31 cellular contexts compared by ENCODE assay signal in the genomic region with DNA sequence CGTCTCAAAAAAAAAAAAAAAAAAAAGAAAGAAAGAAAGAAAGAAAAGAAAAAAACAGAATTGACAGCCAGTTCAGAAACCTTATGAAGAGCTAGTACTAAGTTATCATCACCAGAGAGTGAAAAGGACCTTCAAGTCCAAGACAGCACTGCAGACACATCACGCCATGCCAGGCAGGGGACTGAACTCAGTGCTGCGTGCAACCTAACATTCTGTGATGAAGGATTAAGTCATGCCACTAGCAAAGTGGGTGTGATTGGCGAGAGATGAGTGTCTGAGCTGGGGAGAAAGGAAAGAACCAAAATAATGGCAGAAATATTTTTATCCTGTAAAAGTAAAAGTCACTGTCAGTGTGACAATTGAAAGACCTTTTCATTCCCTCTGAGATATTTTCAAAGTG. TPM values are rescaled to one million over a fixed set of nuclear protein-coding genes. Genes with fewer than 3 reads are reported as not detected.
"Had no signal": no experiment of that assay in that cellular context is flagged by ENCODE, and none has a peak within 500 bp of the region (broad histone marks: within the 10 kb centered on the region; RNA-seq: fewer than 3 reads in every experiment).

No MANE protein-coding gene starts in this region.

- H3K4me2 ChIP-seq: PC-9 had no signal

- H3K27ac Mint-ChIP-seq: activated CD4-positive, alpha-beta T cell treated with anti-CD3 and anti-CD28 coated beads for 36 hours; activated CD4-positive, alpha-beta T cell treated with anti-CD3 and anti-CD28 coated beads, Interleukin-2, amount 10 ng/mL, durations not matched to agents 7 days and 5 days; activated CD8-positive, alpha-beta T cell treated with anti-CD3 and anti-CD28 coated beads, Interleukin-2, amount 10 ng/mL, durations not matched to agents 7 days and 5 days; activated naive CD4-positive, alpha-beta T cell treated with anti-CD3 and anti-CD28 coated beads, Interleukin-2, amount 10 ng/mL, durations not matched to agents 7 days and 5 days; activated naive CD8-positive, alpha-beta T cell; activated naive CD8-positive, alpha-beta T cell treated with anti-CD3 and anti-CD28 coated beads, Interleukin-2, amount 50 U/mL, for 24 hours; activated T-helper 1 cell treated with anti-CD3 and anti-CD28 coated beads, Interleukin-12 subunit alpha, Interleukin-12 subunit beta, Interleukin-2, Interleukin-4 antibody, amounts not matched to agents 30 ng/mL and 10 ng/mL and 1 ng/mL, durations not matched to agents 14 hours and 24 hours and 36 hours had no signal

- H3K36me3 ChIP-seq: cardiac muscle cell had no signal

- H3K27ac ChIP-seq: cardiac muscle cell, PC-9, SJSA1 had no signal

- H3K9me3 ChIP-seq: SJSA1 had no signal

- H3K36me3 Mint-ChIP-seq: activated naive CD4-positive, alpha-beta T cell treated with anti-CD3 and anti-CD28 coated beads, Interleukin-2, amount 10 ng/mL, durations not matched to agents 7 days and 5 days; activated naive CD8-positive, alpha-beta T cell had no signal

- H3K4me3 ChIP-seq: cardiac muscle cell, K562, PC-9, SJSA1 had no signal

- H3K9me3 Mint-ChIP-seq: activated CD4-positive, alpha-beta T cell treated with anti-CD3 and anti-CD28 coated beads, Interleukin-2, amount 10 ng/mL, durations not matched to agents 7 days and 5 days; activated naive CD4-positive, alpha-beta T cell treated with anti-CD3 and anti-CD28 coated beads, Interleukin-2, amount 10 ng/mL, durations not matched to agents 7 days and 5 days; activated naive CD8-positive, alpha-beta T cell treated with anti-CD3 and anti-CD28 coated beads, Interleukin-2, amount 50 U/mL, for 24 hours; activated T-cell treated with anti-CD3 and anti-CD28 coated beads, Interleukin-2, amount 50 U/mL, for 4 hours; activated T-helper 1 cell treated with anti-CD3 and anti-CD28 coated beads, Interleukin-12 subunit alpha, Interleukin-12 subunit beta, Interleukin-2, Interleukin-4 antibody, amounts not matched to agents 30 ng/mL and 10 ng/mL and 1 ng/mL, durations not matched to agents 14 hours and 24 hours and 36 hours; central memory CD8-positive, alpha-beta T cell had no signal

- H3K27me3 ChIP-seq: cardiac muscle cell, SJSA1 had no signal

- DNase-seq: activated CD4-positive, alpha-beta T cell treated with anti-CD3 and anti-CD28 coated beads for 36 hours; activated CD4-positive, alpha-beta T cell treated with anti-CD3 and anti-CD28 coated beads, Interleukin-2, amount 10 ng/mL, durations not matched to agents 7 days and 5 days; activated CD4-positive, alpha-beta T cell treated with anti-CD3 and anti-CD28 coated beads, Interleukin-2, amount 50 U/mL, for 48 hours; activated CD8-positive, alpha-beta T cell treated with anti-CD3 and anti-CD28 coated beads, Interleukin-2, amount 10 ng/mL, durations not matched to agents 7 days and 5 days; activated effector memory CD4-positive, alpha-beta T cell treated with Interleukin-2 at 50 U/mL for 16 hours; activated naive CD4-positive, alpha-beta T cell treated with anti-CD3 and anti-CD28 coated beads, Interleukin-2, amount 10 ng/mL, durations not matched to agents 7 days and 5 days; activated naive CD8-positive, alpha-beta T cell treated with anti-CD3 and anti-CD28 coated beads, Interleukin-2, amount 50 U/mL, for 24 hours; activated T-cell treated with anti-CD3 and anti-CD28 coated beads for 4 hours; activated T-cell treated with anti-CD3 and anti-CD28 coated beads, Interleukin-2, amount 50 U/mL, for 4 hours; anterior cingulate cortex; NCI-H1092 treated with DMSO at 0.1 percent for 48 hours; NCI-H1417; NCI-H146; NCI-H1930; NCI-H2081 treated with DMSO at 0.1 percent for 48 hours; NCI-H345; NCI-H524 treated with DMSO at 0.1 percent for 48 hours; PC-9; SHP77; SW 1271; T-helper 1 cell; T-helper 2 cell; T-helper 9 cell had no signal

- ATAC-seq: activated CD4-positive, alpha-beta T cell treated with anti-CD3 and anti-CD28 coated beads for 36 hours; activated CD4-positive, CD25-positive, alpha-beta regulatory T cell treated with anti-CD3 and anti-CD28 coated beads, Interleukin-2, amount 50 U/mL, for 24 hours; activated CD8-positive, alpha-beta T cell treated with anti-CD3 and anti-CD28 coated beads, Interleukin-2, amount 10 ng/mL, durations not matched to agents 7 days and 5 days; activated naive CD8-positive, alpha-beta T cell treated with anti-CD3 and anti-CD28 coated beads, Interleukin-2, amount 50 U/mL, for 24 hours; activated T-cell treated with anti-CD3 and anti-CD28 coated beads, Interleukin-2, amount 50 U/mL, for 4 hours; K562 had no signal

- H3K4me1 Mint-ChIP-seq: activated CD4-positive, alpha-beta T cell treated with anti-CD3 and anti-CD28 coated beads, Interleukin-2, amount 10 ng/mL, durations not matched to agents 7 days and 5 days; activated naive CD4-positive, alpha-beta T cell treated with anti-CD3 and anti-CD28 coated beads, Interleukin-2, amount 10 ng/mL, durations not matched to agents 7 days and 5 days; central memory CD8-positive, alpha-beta T cell had no signal

- H2AFZ ChIP-seq: PC-9 had no signal

- H3K4me3 Mint-ChIP-seq: activated CD4-positive, alpha-beta T cell treated with anti-CD3 and anti-CD28 coated beads for 36 hours; activated CD4-positive, alpha-beta T cell treated with anti-CD3 and anti-CD28 coated beads, Interleukin-2, amount 10 ng/mL, durations not matched to agents 7 days and 5 days; activated CD8-positive, alpha-beta T cell treated with anti-CD3 and anti-CD28 coated beads, Interleukin-2, amount 10 ng/mL, durations not matched to agents 7 days and 5 days; activated naive CD4-positive, alpha-beta T cell treated with anti-CD3 and anti-CD28 coated beads, Interleukin-2, amount 10 ng/mL, durations not matched to agents 7 days and 5 days; activated naive CD8-positive, alpha-beta T cell; activated naive CD8-positive, alpha-beta T cell treated with anti-CD3 and anti-CD28 coated beads, Interleukin-2, amount 50 U/mL, for 24 hours; activated T-cell treated with anti-CD3 and anti-CD28 coated beads, Interleukin-2, amount 50 U/mL, for 4 hours; activated T-helper 1 cell treated with anti-CD3 and anti-CD28 coated beads, Interleukin-12 subunit alpha, Interleukin-12 subunit beta, Interleukin-2, Interleukin-4 antibody, amounts not matched to agents 30 ng/mL and 10 ng/mL and 1 ng/mL, durations not matched to agents 14 hours and 24 hours and 36 hours; central memory CD8-positive, alpha-beta T cell had no signal

RNA-seq across cellular contexts. Expression of gene MAP1B, which starts 54.7 kb away (rescaled TPM):
- total RNA-seq: activated T-helper 1 cell treated with anti-CD3 and anti-CD28 coated beads, Interleukin-12 subunit alpha, Interleukin-12 subunit beta, Interleukin-2, Interleukin-4 antibody, amounts not matched to agents 30 ng/mL and 10 ng/mL and 1 ng/mL, durations not matched to agents 14 hours and 24 hours and 36 hours; OCI-LY7 had no signal
